Comparison of ENCODE assay signal across 1 cellular context in the genomic region with DNA sequence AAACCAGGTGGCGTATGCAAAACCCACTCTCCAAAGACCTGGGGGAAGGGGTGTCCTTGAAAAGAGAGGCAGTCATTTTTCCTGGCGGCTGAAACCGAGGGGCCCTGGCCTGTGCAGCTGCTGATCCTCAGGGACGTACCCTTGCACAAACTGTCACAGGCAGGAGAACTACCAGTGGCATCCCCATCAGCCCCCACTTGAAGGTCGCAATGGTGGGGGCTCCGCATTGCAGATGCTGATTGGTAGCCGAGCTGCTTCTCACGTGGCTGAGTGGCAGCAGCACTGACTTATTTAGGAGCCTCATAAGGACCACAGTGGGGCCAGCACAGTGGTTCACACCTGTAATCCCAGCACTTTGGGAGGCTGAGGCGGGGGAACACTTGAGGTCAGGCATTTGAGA.
TF ChIP-seq lines count a peak whose summit lies in the region.

No MANE protein-coding gene starts in this region.

TF ChIP-seq in H1, 55 proteins besides CTCF, POLR2A, EP300 and RAD21:
- TF ChIP-seq SIRT6 (IDR thresholded peaks at IDR 0.05; ENCODE audit: low read length) (no peak), SUZ12 (IDR thresholded peaks at IDR 0.05; ENCODE audit: low read length) (no peak), GABPA (IDR thresholded peaks at IDR 0.05; ENCODE audit: borderline replicate concordance, insufficient read depth, low read length) (no peak), POU5F1 (IDR thresholded peaks at IDR 0.05; ENCODE audit: low read depth, low read length) (no peak), SP4 (IDR thresholded peaks at IDR 0.05; ENCODE audit: low read length) (no peak), CREB1 (IDR thresholded peaks at IDR 0.05) (no peak), CHD1 (IDR thresholded peaks at IDR 0.05; ENCODE audit: low read depth, low read length) (no peak), SP2 (IDR thresholded peaks at IDR 0.05; ENCODE audit: low read length) (no peak), MAFK (IDR thresholded peaks at IDR 0.05; ENCODE audit: low read depth, low read length) (no peak), EGR1 (IDR thresholded peaks at IDR 0.05; ENCODE audit: borderline replicate concordance, low read depth, low read length) (no peak), TAF7 (optimal IDR thresholded peaks at IDR 0.05; ENCODE audit: borderline replicate concordance, low read depth, low read length) (no peak), JUND (IDR thresholded peaks at IDR 0.05; ENCODE audit: low read length) (no peak), PHF8 (conservative IDR thresholded peaks at IDR 0.05; ENCODE audit: low read depth, low read length) (no peak)
